27 cellular contexts compared by ENCODE assay signal in genomic region chrX:122626871-122627270, GRCh38.
"Had no signal": no experiment of that assay in that cellular context is flagged by ENCODE, and none has a peak within 500 bp of the region (broad histone marks: within the 10 kb centered on the region; RNA-seq: fewer than 3 reads in every experiment).

No MANE protein-coding gene starts in this region.

- H3K9me3 Mint-ChIP-seq: activated CD8-positive, alpha-beta T cell treated with anti-CD3 and anti-CD28 coated beads for 36 hours; activated naive CD4-positive, alpha-beta T cell treated with anti-CD3 and anti-CD28 coated beads, Interleukin-2, amount 50 U/mL, for 24 hours; activated naive CD8-positive, alpha-beta T cell treated with anti-CD3 and anti-CD28 coated beads, Interleukin-2, amount 50 U/mL, for 24 hours; activated T-helper 2 cell treated with anti-CD3 and anti-CD28 coated beads, Interferon-gamma antibody, Interleukin-2, Interleukin-4, amounts not matched to agents 10 μg/mL and 5 μg/mL and 100 μg/mL, durations not matched to agents 14 hours and 24 hours and 36 hours; nephron; stimulated activated naive CD8-positive, alpha-beta T cell treated with anti-CD3 and anti-CD28 coated beads, Interleukin-15, Interleukin-2, amounts not matched to agents 100 ng/mL and 50 ng/mL, for 24 hours had no signal

- ATAC-seq: activated CD8-positive, alpha-beta T cell treated with anti-CD3 and anti-CD28 coated beads for 36 hours; activated naive CD8-positive, alpha-beta T cell treated with anti-CD3 and anti-CD28 coated beads, Interleukin-2, amount 50 U/mL, for 24 hours; gastrocnemius medialis; sciatic nerve; stimulated activated effector memory CD8-positive, alpha-beta T cell treated with anti-CD3 and anti-CD28 coated beads, Interleukin-12 subunit alpha, Interleukin-12 subunit beta, amount 100 ng/mL, for 72 hours had no signal

- H3K36me3 Mint-ChIP-seq: activated naive CD4-positive, alpha-beta T cell treated with anti-CD3 and anti-CD28 coated beads, Interleukin-2, amount 50 U/mL, for 24 hours; stimulated activated effector memory CD8-positive, alpha-beta T cell treated with anti-CD3 and anti-CD28 coated beads, Interleukin-12 subunit alpha, Interleukin-12 subunit beta, amount 100 ng/mL, for 72 hours had no signal

- H3K27me3 Mint-ChIP-seq: activated B cell treated with CpG ODN at 0.5 μM for 24 hours; activated CD8-positive, alpha-beta T cell treated with anti-CD3 and anti-CD28 coated beads for 36 hours; activated naive CD4-positive, alpha-beta T cell treated with anti-CD3 and anti-CD28 coated beads, Interleukin-2, amount 50 U/mL, for 24 hours; activated naive CD8-positive, alpha-beta T cell treated with anti-CD3 and anti-CD28 coated beads, Interleukin-2, amount 50 U/mL, for 24 hours; stimulated activated naive CD8-positive, alpha-beta T cell treated with anti-CD3 and anti-CD28 coated beads, Interleukin-15, Interleukin-2, amounts not matched to agents 100 ng/mL and 50 ng/mL, for 24 hours had no signal

- H3K4me3 ChIP-seq: colonic mucosa, gastrocnemius medialis, left ventricle myocardium inferior, lung, thyroid gland, upper lobe of left lung, vagina had no signal

- DNase-seq: activated B cell treated with CpG ODN at 0.5 μM for 24 hours; activated CD4-positive, alpha-beta T cell treated with anti-CD3 and anti-CD28 coated beads, Interleukin-2, amount 50 U/mL, for 1 hour; activated CD8-positive, alpha-beta T cell treated with anti-CD3 and anti-CD28 coated beads for 36 hours; activated naive CD8-positive, alpha-beta T cell treated with anti-CD3 and anti-CD28 coated beads, Interleukin-2, amount 50 U/mL, for 24 hours; activated T-cell treated with anti-CD3 and anti-CD28 coated beads, Interleukin-2, amount 50 U/mL, for 48 hours; amygdala; colonic mucosa; effector CD8-positive, alpha-beta T cell; gastrocnemius medialis; glutamatergic neuron; islet precursor cell; left ventricle myocardium inferior; small intestine; stimulated activated CD4-positive, alpha-beta T cell treated with anti-CD3 and anti-CD28 coated beads, Interleukin-4, amount 100 ng/mL, for 24 hours; substantia nigra; T-helper 2 cell; thyroid gland; upper lobe of left lung had no signal

- H3K36me3 ChIP-seq: colonic mucosa, gastrocnemius medialis, left ventricle myocardium inferior, thyroid gland, upper lobe of left lung, vagina had no signal

- H3K27ac Mint-ChIP-seq: activated B cell treated with CpG ODN at 0.5 μM for 24 hours; activated CD8-positive, alpha-beta T cell treated with anti-CD3 and anti-CD28 coated beads for 36 hours; activated naive CD4-positive, alpha-beta T cell treated with anti-CD3 and anti-CD28 coated beads, Interleukin-2, amount 50 U/mL, for 24 hours; activated naive CD8-positive, alpha-beta T cell treated with anti-CD3 and anti-CD28 coated beads, Interleukin-2, amount 50 U/mL, for 24 hours; activated T-helper 2 cell treated with anti-CD3 and anti-CD28 coated beads, Interferon-gamma antibody, Interleukin-2, Interleukin-4, amounts not matched to agents 10 μg/mL and 5 μg/mL and 100 μg/mL, durations not matched to agents 14 hours and 24 hours and 36 hours; nephron; stimulated activated effector memory CD8-positive, alpha-beta T cell treated with anti-CD3 and anti-CD28 coated beads, Interleukin-12 subunit alpha, Interleukin-12 subunit beta, amount 100 ng/mL, for 72 hours; stimulated activated naive CD8-positive, alpha-beta T cell treated with anti-CD3 and anti-CD28 coated beads, Interleukin-15, Interleukin-2, amounts not matched to agents 100 ng/mL and 50 ng/mL, for 24 hours had no signal

- H3K4me1 Mint-ChIP-seq: activated B cell treated with CpG ODN at 0.5 μM for 24 hours; activated naive CD4-positive, alpha-beta T cell treated with anti-CD3 and anti-CD28 coated beads, Interleukin-2, amount 50 U/mL, for 24 hours; activated naive CD8-positive, alpha-beta T cell treated with anti-CD3 and anti-CD28 coated beads, Interleukin-2, amount 50 U/mL, for 24 hours; nephron; stimulated activated effector memory CD8-positive, alpha-beta T cell treated with anti-CD3 and anti-CD28 coated beads, Interleukin-12 subunit alpha, Interleukin-12 subunit beta, amount 100 ng/mL, for 72 hours had no signal

- FAIRE-seq: endometrium, small intestine had no signal

- H3K9me3 ChIP-seq: colonic mucosa, gastrocnemius medialis, left ventricle myocardium inferior, thyroid gland, upper lobe of left lung, vagina had no signal

- H3K27me3 ChIP-seq: colonic mucosa, gastrocnemius medialis, thyroid gland, upper lobe of left lung, vagina had no signal

- H3K4me3 Mint-ChIP-seq: activated B cell treated with CpG ODN at 0.5 μM for 24 hours; activated CD8-positive, alpha-beta T cell treated with anti-CD3 and anti-CD28 coated beads for 36 hours; activated naive CD4-positive, alpha-beta T cell treated with anti-CD3 and anti-CD28 coated beads, Interleukin-2, amount 50 U/mL, for 24 hours; activated naive CD8-positive, alpha-beta T cell treated with anti-CD3 and anti-CD28 coated beads, Interleukin-2, amount 50 U/mL, for 24 hours; nephron; stimulated activated effector memory CD8-positive, alpha-beta T cell treated with anti-CD3 and anti-CD28 coated beads, Interleukin-12 subunit alpha, Interleukin-12 subunit beta, amount 100 ng/mL, for 72 hours; stimulated activated naive CD8-positive, alpha-beta T cell treated with anti-CD3 and anti-CD28 coated beads, Interleukin-15, Interleukin-2, amounts not matched to agents 100 ng/mL and 50 ng/mL, for 24 hours had no signal
